9 cellular contexts compared by ENCODE assay signal in the genomic region with DNA sequence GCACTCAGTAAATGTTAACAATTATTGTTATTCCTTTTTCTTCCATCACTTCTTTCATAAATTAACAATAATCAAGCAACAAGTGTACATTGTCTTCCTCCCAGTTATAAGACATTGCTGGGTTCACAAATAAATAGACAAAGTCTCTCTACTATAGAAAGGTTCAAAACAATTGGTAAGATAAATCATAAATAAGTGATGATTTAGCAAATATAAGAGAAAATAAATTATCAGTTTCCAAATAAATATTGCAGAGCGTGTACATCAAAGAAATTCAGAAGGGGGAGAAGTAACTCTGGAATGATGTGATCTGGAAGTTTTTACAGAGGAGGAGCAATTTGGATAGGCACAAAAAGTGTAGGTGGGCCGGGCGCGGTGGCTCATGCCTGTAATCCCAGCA.
"Had no signal": no experiment of that assay in that cellular context is flagged by ENCODE, and none has a peak within 500 bp of the region (broad histone marks: within the 10 kb centered on the region; RNA-seq: fewer than 3 reads in every experiment).

No MANE protein-coding gene starts in this region.

- FAIRE-seq: HTR-8/SVneo had no signal

- H3K36me3 ChIP-seq: HAP-1 had no signal

- H3K4me3 ChIP-seq: GM23248, HAP-1 had no signal

- H3K4me2 ChIP-seq: KMS-11 had no signal

- H3K27ac Mint-ChIP-seq: HFFc6 had no signal

- H3K9ac ChIP-seq: GM23248, KMS-11 had no signal

- H3K9me3 ChIP-seq: HAP-1 had no signal

- DNase-seq: GM23248, GOT3, H7, HFFc6, KBM-7 had no signal

- H3K4me3 Mint-ChIP-seq: HFFc6 had no signal

- H2AFZ ChIP-seq: GM23248 had no signal

- H3K27ac ChIP-seq: GM23248, KMS-11 had no signal

- H3K4me1 ChIP-seq: HAP-1 had no signal

- ATAC-seq: HCT116 had no signal
